ENCODE assay signal across 7 cellular contexts in genomic region chrX:9342581-9343051, GRCh38.
DNase-seq lines count a peak whose midpoint lies in the region; ATAC-seq and TF ChIP-seq lines count a peak whose summit lies in the region.

No MANE protein-coding gene starts in this region.

- no peaks in the 10 kb centered on the region; the same call in 2 of the 3 replicates for H3K9me3 Mint-ChIP-seq in GM23338

- H3K4me2 ChIP-seq in GM23338 = peak overlapping the region; percentile 67

- peak; percentile 85 for ATAC-seq in GM23338

- no peaks in the 10 kb centered on the region for H4K20me1 ChIP-seq in GM23338 (replicated peaks; ENCODE audit: insufficient read depth)

- peak overlapping the region; percentile 80 for H3K4me3 Mint-ChIP-seq in GM23338

- no peaks in the 10 kb centered on the region for H3K9me2 ChIP-seq in GM23338 (ENCODE audit: insufficient read depth)

- H3K9me3 ChIP-seq in spleen = no peaks in the 10 kb centered on the region

- no peaks in the 10 kb centered on the region for H3F3A ChIP-seq in GM23338 (replicated peaks; ENCODE audit: low read depth)

- H3K27ac Mint-ChIP-seq in GM23338 = no peak overlapping the region

- H3K36me3 ChIP-seq in GM23338 (ENCODE audit: insufficient read depth) = no peaks in the 10 kb centered on the region
- no peaks in the 10 kb centered on the region for H3K36me3 ChIP-seq in spleen

- TF ChIP-seq CTCF in GM23338 (conservative IDR thresholded peaks at IDR 0.05; ENCODE audit: low read depth in 2 of 2) (no peak), spleen (IDR thresholded peaks at IDR 0.05 in 8 of 11, conservative IDR thresholded peaks at IDR 0.05 in 3 of 11) (no peak)

- no peaks in the 10 kb centered on the region for H3K36me3 Mint-ChIP-seq in GM23338 (ENCODE audit: low read depth)

- no peaks in the 10 kb centered on the region for H3K27me3 ChIP-seq in GM23338 (ENCODE audit: insufficient read depth)
- no peaks in the 10 kb centered on the region for H3K27me3 ChIP-seq in spleen (replicated peaks in 1 of 7)

- peak overlapping the region; percentile 43; the same call in 1 of the 2 replicates for H2AFZ ChIP-seq in GM23338

- peaks cover 13% of the 10 kb centered on the region for H3K27me3 Mint-ChIP-seq in GM23338 (ENCODE audit: insufficient read depth, low read depth, poor library complexity)

- peak overlapping the region; percentile 65 for H3K4me3 ChIP-seq in GM23338
- H3K4me3 ChIP-seq in spleen = peak overlapping the region in 1 of 8 donors; percentile 58

- no peak for TF ChIP-seq POLR2A in spleen (IDR thresholded peaks at IDR 0.05)

- no peaks in the 10 kb centered on the region for H3K79me2 ChIP-seq in GM23338 (replicated peaks; ENCODE audit: insufficient read depth)

- peaks cover 21% of the 10 kb centered on the region for H3K4me1 Mint-ChIP-seq in GM23338

- H3K27ac ChIP-seq in GM23338 (ENCODE audit: low read depth) = no peak overlapping the region
- peak overlapping the region in 5 of 8 donors; percentile 20 to 94 (median 93) for H3K27ac ChIP-seq in spleen

- H3K4me1 ChIP-seq in GM23338 (ENCODE audit: insufficient read depth) (peaks cover 16% of the 10 kb centered on the region), spleen (peaks cover 14 to 36% (median 24%) of the 10 kb centered on the region in 6 donors)

- 2 to 14% (median 3%) methylated on average over 22 to 25 of the region's 25 CpGs for WGBS in spleen, 5 donors

- intact Hi-C loops in spleen (cut with DNase I; ENCODE audit: low total_unique reads) = loop anchor here (5.0 kb wide), 1 partner anchor 120 kb away; no protein-coding TSS in a partner anchor

- DNase-seq in GM23338 (ENCODE audit: low spot score) (peak; percentile 84), NCI-H2171 treated with DMSO at 0.1 percent for 48 hours (lab: John Stamatoyannopoulos, UW) (peak; percentile 72), dedifferentiated amniotic fluid mesenchymal stem cell (ENCODE audit: extremely low spot score) (peak; percentile 55), kidney glomerular epithelial cell (lab: John Stamatoyannopoulos, UW) (peak; percentile 30), spleen (peak; percentile 93), cerebellar nuclear complex (lab: John Stamatoyannopoulos, UW) (no peak)
- peak; percentile 59 for DNase-seq in activated CD4-positive, CD25-positive, alpha-beta regulatory T cell treated with anti-CD3 and anti-CD28 coated beads, Interleukin-2, amount 50 U/mL, for 72 hours

TF ChIP-seq in GM23338, 12 proteins besides CTCF, POLR2A, EP300 and RAD21:
- TF ChIP-seq CREB1 (CRISPR knock-in tag; IDR thresholded peaks at IDR 0.05; ENCODE audit: low read depth) (peak; percentile 39; the same call in 1 of the 2 replicates), ZNF462 (CRISPR knock-in tag; IDR thresholded peaks at IDR 0.05) (no peak), EZH2 (IDR thresholded peaks at IDR 0.05; ENCODE audit: low read depth, unreplicated experiment) (no peak)
TF ChIP-seq in GM23338: peak in this region for 1.

Comparison
In these comparisons a context has a peak if more than half of its experiments do, and no peak if none do; other contexts are left out.
1. DNase-seq: peak in GM23338 (single experiment), NCI-H2171 treated with DMSO at 0.1 percent for 48 hours (single experiment), activated CD4-positive, CD25-positive, alpha-beta regulatory T cell treated with anti-CD3 and anti-CD28 coated beads, Interleukin-2, amount 50 U/mL, for 72 hours (single experiment), dedifferentiated amniotic fluid mesenchymal stem cell (single experiment), kidney glomerular epithelial cell (single experiment) and spleen (single experiment); none in cerebellar nuclear complex (0 of 2).